ENCODE assay signal across 8 cellular contexts in genomic region chr10:103564799-103565365, GRCh38.
DNase-seq lines count a peak whose midpoint lies in the region; ATAC-seq and TF ChIP-seq lines count a peak whose summit lies in the region.

No MANE protein-coding gene starts in this region.

- CTCF ChIA-PET in activated naive CD4-positive, alpha-beta T cell treated with anti-CD3 and anti-CD28 coated beads for 36 hours (lab: Charles Lee): interaction anchor here (0.5 to 2.5 kb wide), 26 partner anchors 9 to 164 kb away, joined by 3 to 17 read pairs (median 4); no protein-coding TSS in a partner anchor

- H3F3A ChIP-seq in DOHH2 (ENCODE audit: control insufficient read depth, insufficient read depth): no peaks in the 10 kb centered on the region

- H3K4me1 Mint-ChIP-seq in activated naive CD4-positive, alpha-beta T cell treated with anti-CD3 and anti-CD28 coated beads for 36 hours (ENCODE audit: low read depth): no peaks in the 10 kb centered on the region

- H3K9me3 Mint-ChIP-seq in activated naive CD4-positive, alpha-beta T cell treated with anti-CD3 and anti-CD28 coated beads for 36 hours: no peaks in the 10 kb centered on the region

- peaks cover 2% of the 10 kb centered on the region for H3K27me3 Mint-ChIP-seq in activated naive CD4-positive, alpha-beta T cell treated with anti-CD3 and anti-CD28 coated beads for 36 hours (ENCODE audit: low read depth)

- no peak overlapping the region for H3K27ac Mint-ChIP-seq in activated naive CD4-positive, alpha-beta T cell treated with anti-CD3 and anti-CD28 coated beads for 36 hours

- ATAC-seq in HG02885 (IDR thresholded peaks at IDR 0.05; ENCODE audit: poor library complexity, unreplicated experiment) (no peak), HG03159 (IDR thresholded peaks at IDR 0.05; ENCODE audit: unreplicated experiment) (no peak), GM18861 (IDR thresholded peaks at IDR 0.05; ENCODE audit: unreplicated experiment) (no peak)

- H3K9ac ChIP-seq in Karpas-422 (ENCODE audit: low read length): no peak overlapping the region
- no peak overlapping the region for H3K9ac ChIP-seq in liver (ENCODE audit: low read depth in 1 of 2, low read length in 2 of 2)

- TF ChIP-seq CTCF in DOHH2 (IDR thresholded peaks at IDR 0.05; ENCODE audit: low read depth, low read length, poor library complexity, severe bottlenecking): peak; percentile 98
- TF ChIP-seq CTCF in liver (IDR thresholded peaks at IDR 0.05; ENCODE audit: low read depth, low read length, missing input control): peak; percentile 40

- H3K4me2 ChIP-seq in DOHH2 (ENCODE audit: low read length) (no peak overlapping the region), Karpas-422 (ENCODE audit: low read depth, low read length, poor library complexity, severe bottlenecking) (no peak overlapping the region)

- H3K4me3 ChIP-seq in DOHH2 (ENCODE audit: low read length): no peak overlapping the region
- no peak overlapping the region for H3K4me3 ChIP-seq in Karpas-422 (ENCODE audit: low read length)
- H3K4me3 ChIP-seq in liver (ENCODE audit: low read depth in 1 of 3, low read length in 3 of 3): no peak overlapping the region

- no peaks in the 10 kb centered on the region for H3K36me3 Mint-ChIP-seq in activated naive CD4-positive, alpha-beta T cell treated with anti-CD3 and anti-CD28 coated beads for 36 hours (ENCODE audit: low read depth)

- no peak overlapping the region for H2AFZ ChIP-seq in Karpas-422 (ENCODE audit: low read length)

- no peak for TF ChIP-seq RAD21 in liver (IDR thresholded peaks at IDR 0.05)

- H3K9me3 ChIP-seq in DOHH2 (ENCODE audit: control insufficient read depth, insufficient read depth, low read length): no peaks in the 10 kb centered on the region
- H3K9me3 ChIP-seq in Karpas-422 (ENCODE audit: low read length): no peaks in the 10 kb centered on the region
- H3K9me3 ChIP-seq in liver (ENCODE audit: control insufficient read depth in 4 of 4, low read length in 3 of 4): no peaks in the 10 kb centered on the region

- no peaks in the 10 kb centered on the region for H3K4me1 ChIP-seq in DOHH2 (ENCODE audit: control insufficient read depth, low read length)
- no peaks in the 10 kb centered on the region for H3K4me1 ChIP-seq in Karpas-422 (ENCODE audit: low read length)
- H3K4me1 ChIP-seq in liver (ENCODE audit: control insufficient read depth in 4 of 4, insufficient read depth in 4 of 4, low read length in 3 of 4): peaks cover 0 to 6% (median 0%) of the 10 kb centered on the region in 4 donors

- no peak overlapping the region for H3K27ac ChIP-seq in DOHH2 (ENCODE audit: low read depth, low read length)
- H3K27ac ChIP-seq in Karpas-422 (ENCODE audit: low read length): no peak overlapping the region
- no peak overlapping the region for H3K27ac ChIP-seq in liver (ENCODE audit: low read depth in 1 of 2, low read length in 2 of 2)

- H3K4me3 Mint-ChIP-seq in activated naive CD4-positive, alpha-beta T cell treated with anti-CD3 and anti-CD28 coated beads for 36 hours: no peak overlapping the region

- H3K36me3 ChIP-seq in DOHH2 (ENCODE audit: control insufficient read depth, low read length): no peaks in the 10 kb centered on the region
- no peaks in the 10 kb centered on the region for H3K36me3 ChIP-seq in Karpas-422 (ENCODE audit: insufficient read depth, low read length)
- no peaks in the 10 kb centered on the region for H3K36me3 ChIP-seq in liver (ENCODE audit: control insufficient read depth in 4 of 4, insufficient read depth in 3 of 4, low read depth in 1 of 4, low read length in 3 of 4)

- 68% methylated on average over 10 of the region's 10 CpGs for WGBS in liver

- no peaks in the 10 kb centered on the region for H3K79me2 ChIP-seq in DOHH2 (ENCODE audit: control insufficient read depth, low read length)
- no peaks in the 10 kb centered on the region for H3K79me2 ChIP-seq in Karpas-422 (ENCODE audit: low read length)

- H3K27me3 ChIP-seq in DOHH2 (ENCODE audit: control insufficient read depth, low read length) (peaks cover 2% of the 10 kb centered on the region), Karpas-422 (ENCODE audit: low read length) (no peaks in the 10 kb centered on the region), liver (ENCODE audit: control insufficient read depth in 4 of 4, insufficient read depth in 4 of 4, low read length in 3 of 4) (no peaks in the 10 kb centered on the region)

- intact Hi-C loops in activated naive CD4-positive, alpha-beta T cell treated with anti-CD3 and anti-CD28 coated beads for 36 hours (cut with micrococcal nuclease): loop anchor here (2.0 kb wide), 1 partner anchor 148 kb away; no protein-coding TSS in a partner anchor

- H3K9me2 ChIP-seq in DOHH2 (replicated peaks; ENCODE audit: control insufficient read depth, low read length): no peaks in the 10 kb centered on the region
- H3K9me2 ChIP-seq in Karpas-422 (replicated peaks; ENCODE audit: insufficient read depth, low read length): no peaks in the 10 kb centered on the region

- H4K20me1 ChIP-seq in DOHH2 (ENCODE audit: control insufficient read depth, insufficient read depth, low read depth, low read length) (no peaks in the 10 kb centered on the region), Karpas-422 (ENCODE audit: insufficient read depth, low read depth, low read length) (no peaks in the 10 kb centered on the region)

- DNase-seq in Karpas-422 (peak; percentile 89), GM19238 (ENCODE audit: insufficient read length, low spot score) (no peak)
- peak; percentile 74 for DNase-seq in activated naive CD4-positive, alpha-beta T cell treated with anti-CD3 and anti-CD28 coated beads for 36 hours

TF ChIP-seq in liver, 16 proteins besides CTCF, POLR2A, EP300 and RAD21:
- no peak for TF ChIP-seq EGR1 (IDR thresholded peaks at IDR 0.05; ENCODE audit: low read depth in 2 of 2)
- no peak for TF ChIP-seq SP1 (IDR thresholded peaks at IDR 0.05)
- TF ChIP-seq HNF4A (conservative IDR thresholded peaks at IDR 0.05): no peak
- TF ChIP-seq FOXA1 (IDR thresholded peaks at IDR 0.05): no peak
- no peak for TF ChIP-seq NR2F2 (IDR thresholded peaks at IDR 0.05)
- no peak for TF ChIP-seq JUND (IDR thresholded peaks at IDR 0.05)
- TF ChIP-seq, protein P1, sequence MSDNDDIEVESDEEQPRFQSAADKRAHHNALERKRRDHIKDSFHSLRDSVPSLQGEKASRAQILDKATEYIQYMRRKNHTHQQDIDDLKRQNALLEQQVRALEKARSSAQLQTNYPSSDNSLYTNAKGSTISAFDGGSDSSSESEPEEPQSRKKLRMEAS (IDR thresholded peaks at IDR 0.05): no peak
- no peak for TF ChIP-seq YY1 (IDR thresholded peaks at IDR 0.05)
- TF ChIP-seq, protein P2, sequence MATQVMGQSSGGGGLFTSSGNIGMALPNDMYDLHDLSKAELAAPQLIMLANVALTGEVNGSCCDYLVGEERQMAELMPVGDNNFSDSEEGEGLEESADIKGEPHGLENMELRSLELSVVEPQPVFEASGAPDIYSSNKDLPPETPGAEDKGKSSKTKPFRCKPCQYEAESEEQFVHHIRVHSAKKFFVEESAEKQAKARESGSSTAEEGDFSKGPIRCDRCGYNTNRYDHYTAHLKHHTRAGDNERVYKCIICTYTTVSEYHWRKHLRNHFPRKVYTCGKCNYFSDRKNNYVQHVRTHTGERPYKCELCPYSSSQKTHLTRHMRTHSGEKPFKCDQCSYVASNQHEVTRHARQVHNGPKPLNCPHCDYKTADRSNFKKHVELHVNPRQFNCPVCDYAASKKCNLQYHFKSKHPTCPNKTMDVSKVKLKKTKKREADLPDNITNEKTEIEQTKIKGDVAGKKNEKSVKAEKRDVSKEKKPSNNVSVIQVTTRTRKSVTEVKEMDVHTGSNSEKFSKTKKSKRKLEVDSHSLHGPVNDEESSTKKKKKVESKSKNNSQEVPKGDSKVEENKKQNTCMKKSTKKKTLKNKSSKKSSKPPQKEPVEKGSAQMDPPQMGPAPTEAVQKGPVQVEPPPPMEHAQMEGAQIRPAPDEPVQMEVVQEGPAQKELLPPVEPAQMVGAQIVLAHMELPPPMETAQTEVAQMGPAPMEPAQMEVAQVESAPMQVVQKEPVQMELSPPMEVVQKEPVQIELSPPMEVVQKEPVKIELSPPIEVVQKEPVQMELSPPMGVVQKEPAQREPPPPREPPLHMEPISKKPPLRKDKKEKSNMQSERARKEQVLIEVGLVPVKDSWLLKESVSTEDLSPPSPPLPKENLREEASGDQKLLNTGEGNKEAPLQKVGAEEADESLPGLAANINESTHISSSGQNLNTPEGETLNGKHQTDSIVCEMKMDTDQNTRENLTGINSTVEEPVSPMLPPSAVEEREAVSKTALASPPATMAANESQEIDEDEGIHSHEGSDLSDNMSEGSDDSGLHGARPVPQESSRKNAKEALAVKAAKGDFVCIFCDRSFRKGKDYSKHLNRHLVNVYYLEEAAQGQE (IDR thresholded peaks at IDR 0.05): no peak
- no peak for TF ChIP-seq HNF4G (IDR thresholded peaks at IDR 0.05)
- TF ChIP-seq RXRA (IDR thresholded peaks at IDR 0.05): no peak
- no peak for TF ChIP-seq ZBTB33 (IDR thresholded peaks at IDR 0.05)
- no peak for TF ChIP-seq GABPA (IDR thresholded peaks at IDR 0.05 in 1 of 2, conservative IDR thresholded peaks at IDR 0.05 in 1 of 2)
- no peak for TF ChIP-seq ATF3 (IDR thresholded peaks at IDR 0.05)
- no peak for TF ChIP-seq TAF1 (conservative IDR thresholded peaks at IDR 0.05)
- no peak for TF ChIP-seq FOXA2 (IDR thresholded peaks at IDR 0.05)
